Comparison of ENCODE assay signal across 9 cellular contexts in the genomic region with DNA sequence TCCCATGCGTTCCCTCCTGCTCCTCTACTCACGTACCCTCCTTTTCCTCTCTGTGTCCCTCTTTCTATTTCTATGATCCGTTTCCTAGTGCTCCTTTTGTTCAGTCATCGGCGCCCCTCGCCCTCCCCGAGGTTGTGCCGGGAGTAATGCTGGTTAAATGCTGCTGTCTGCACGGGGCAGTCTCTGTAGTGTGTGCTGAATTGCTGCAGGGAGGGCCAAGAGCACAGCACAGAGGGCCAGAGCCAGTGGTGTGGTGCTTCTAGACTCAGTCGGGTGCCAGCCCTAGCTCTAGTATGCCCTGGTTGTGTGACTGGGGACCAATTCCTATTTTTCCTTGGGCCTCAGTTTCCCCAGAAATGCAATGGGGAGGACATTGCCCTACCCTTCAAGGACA.
A peak's percentile ranks its signal among the peaks of the same experiment; 100 is the strongest.
DNase-seq lines count a peak whose midpoint lies in the region; ATAC-seq and TF ChIP-seq lines count a peak whose summit lies in the region.
"Had no signal": no experiment of that assay in that cellular context is flagged by ENCODE, and none has a peak within 500 bp of the region (broad histone marks: within the 10 kb centered on the region; RNA-seq: fewer than 3 reads in every experiment).

No MANE protein-coding gene starts in this region.

- peak overlapping the region; percentile 98 for H3K4ac ChIP-seq in IMR-90 (ENCODE audit: low read depth, low read length)

- H3K14ac ChIP-seq in IMR-90 (replicated peaks; ENCODE audit: low read depth, low read length): peak overlapping the region; percentile 94

- H3K18ac ChIP-seq in IMR-90 (ENCODE audit: low read depth, low read length): peak overlapping the region; percentile 93

- H3K36me3 ChIP-seq in IMR-90 (ENCODE audit: control insufficient read depth, insufficient read depth, low read length) (no peaks in the 10 kb centered on the region), lower lobe of right lung (no peaks in the 10 kb centered on the region)

- BruUV-seq in IMR-90 (replicated peaks; lab: Mats Ljungman, UMichigan): no TSS peak

- peak overlapping the region; percentile 78 for H2AFZ ChIP-seq in IMR-90 (replicated peaks; ENCODE audit: low read length, poor library complexity)

- CTCF ChIA-PET in IMR-90 (lab: Yijun Ruan, JAX): interaction anchor here (0.6 to 1.4 kb wide), 4 partner anchors 83 to 145 kb away, joined by 3 to 5 read pairs (median 3); no protein-coding TSS in a partner anchor
- CTCF ChIA-PET in activated naive CD4-positive, alpha-beta T cell treated with anti-CD3 and anti-CD28 coated beads for 36 hours (lab: Charles Lee): no interaction called here

- H2BK15ac ChIP-seq in IMR-90 (ENCODE audit: low read depth, low read length): peak overlapping the region; percentile 99

- H2BK20ac ChIP-seq in IMR-90 (ENCODE audit: low read depth, low read length): peak overlapping the region; percentile 96

- H3K36me3 Mint-ChIP-seq in immature natural killer cell: no peaks in the 10 kb centered on the region
- no peaks in the 10 kb centered on the region for H3K36me3 Mint-ChIP-seq in activated naive CD4-positive, alpha-beta T cell treated with anti-CD3 and anti-CD28 coated beads for 36 hours (ENCODE audit: low read depth)
- H3K36me3 Mint-ChIP-seq: activated naive CD4-positive, alpha-beta T cell treated with anti-CD3 and anti-CD28 coated beads, Interleukin-2, amount 50 U/mL, for 72 hours had no signal

- H3K27ac ChIP-seq in IMR-90 (ENCODE audit: insufficient read depth, low read length) (peak overlapping the region; percentile 92), lower lobe of right lung (peak overlapping the region; percentile 62), temporal lobe (ENCODE audit: low read depth, low read length) (peak overlapping the region; percentile 48)

- TF ChIP-seq CTCF in IMR-90 (conservative IDR thresholded peaks at IDR 0.05; ENCODE audit: low read depth, low read length): no peak
- no peak for TF ChIP-seq CTCF in lower lobe of right lung (IDR thresholded peaks at IDR 0.05)
- no peak for TF ChIP-seq CTCF in omental fat pad (IDR thresholded peaks at IDR 0.05)

- H3K79me1 ChIP-seq in IMR-90 (ENCODE audit: low read depth in 1 of 2, low read length in 2 of 2): no peaks in the 10 kb centered on the region

- POLR2A ChIA-PET in IMR-90 (lab: Charles Lee; ENCODE audit: unreplicated experiment): interaction anchor here (0.5 kb wide), 1 partner anchor 273 kb away, joined by 3 read pairs; no protein-coding TSS in a partner anchor

- peaks cover 13% of the 10 kb centered on the region for H3K9me1 ChIP-seq in IMR-90 (ENCODE audit: insufficient read depth, low read length)

- H3K9me3 ChIP-seq in IMR-90 (ENCODE audit: control insufficient read depth, insufficient read depth, low read length) (no peaks in the 10 kb centered on the region), lower lobe of right lung (no peaks in the 10 kb centered on the region)

- peak overlapping the region; percentile 90 to 98 for H4K8ac ChIP-seq in IMR-90 (ENCODE audit: low read depth in 2 of 2, low read length in 2 of 2)

- DNase-seq in IMR-90: peak; percentile 47
- no peak for DNase-seq in lower lobe of right lung
- no peak for DNase-seq in immature natural killer cell
- DNase-seq in activated naive CD4-positive, alpha-beta T cell treated with anti-CD3 and anti-CD28 coated beads for 36 hours: no peak
- DNase-seq in omental fat pad (ENCODE audit: low spot score): no peak

- H2AK9ac ChIP-seq in IMR-90 (replicated peaks; ENCODE audit: low read depth, low read length, poor library complexity): peak overlapping the region; percentile 91

- TF ChIP-seq POLR2A in IMR-90 (IDR thresholded peaks at IDR 0.05; ENCODE audit: low read depth, low read length): 0 out of 2 replicates have a peak, but pooled peaks have one; percentile 7

- H2AK5ac ChIP-seq in IMR-90 (ENCODE audit: low read depth, low read length): peak overlapping the region; percentile 99

- no CpG with 5 or more reads among the region's 10 CpGs for WGBS in IMR-90 (ENCODE audit: extremely low coverage in 2 of 2, insufficient read length in 1 of 2), 2 experiments

- peak overlapping the region; percentile 93 for H4K5ac ChIP-seq in IMR-90 (ENCODE audit: low read depth, low read length)

- H3K27ac Mint-ChIP-seq in immature natural killer cell: no peak overlapping the region
- no peak overlapping the region for H3K27ac Mint-ChIP-seq in activated naive CD4-positive, alpha-beta T cell treated with anti-CD3 and anti-CD28 coated beads for 36 hours
- H3K27ac Mint-ChIP-seq: activated naive CD4-positive, alpha-beta T cell treated with anti-CD3 and anti-CD28 coated beads, Interleukin-2, amount 50 U/mL, for 72 hours had no signal

- peak overlapping the region; percentile 63 for H3K9ac ChIP-seq in IMR-90 (ENCODE audit: low read depth, low read length)

- no peak for TF ChIP-seq RAD21 in IMR-90 (IDR thresholded peaks at IDR 0.05; ENCODE audit: low read length)

- H3K4me2 ChIP-seq in IMR-90 (ENCODE audit: low read depth, low read length): peak overlapping the region; percentile 18; the same call in 1 of the 2 replicates

- ATAC-seq in IMR-90 (ENCODE audit: low read depth) (peak; percentile 51), esophagus mucosa (peak; percentile 15), lower lobe of right lung (peak; percentile 29 to 48), omental fat pad (ENCODE audit: low FRiP score) (no peak), HG03432 (IDR thresholded peaks at IDR 0.05; ENCODE audit: unreplicated experiment) (no peak)
- ATAC-seq: activated naive CD4-positive, alpha-beta T cell treated with anti-CD3 and anti-CD28 coated beads, Interleukin-2, amount 50 U/mL, for 72 hours had no signal

- no peaks in the 10 kb centered on the region for H3K9me3 Mint-ChIP-seq in immature natural killer cell
- no peaks in the 10 kb centered on the region for H3K9me3 Mint-ChIP-seq in activated naive CD4-positive, alpha-beta T cell treated with anti-CD3 and anti-CD28 coated beads for 36 hours
- H3K9me3 Mint-ChIP-seq: activated naive CD4-positive, alpha-beta T cell treated with anti-CD3 and anti-CD28 coated beads, Interleukin-2, amount 50 U/mL, for 72 hours had no signal

- no peaks in the 10 kb centered on the region for H3K27me3 ChIP-seq in IMR-90 (ENCODE audit: control insufficient read depth, insufficient read depth, low read length)
- H3K27me3 ChIP-seq in lower lobe of right lung (ENCODE audit: low read depth): peaks cover 24% of the 10 kb centered on the region

- H3K23ac ChIP-seq in IMR-90 (ENCODE audit: low read depth, low read length): peak overlapping the region; percentile 94

- peak overlapping the region; percentile 66; the same call in 1 of the 2 replicates for H3K56ac ChIP-seq in IMR-90 (ENCODE audit: extremely low read depth, insufficient read depth, low read length)

- H3K4me1 Mint-ChIP-seq in immature natural killer cell: no peaks in the 10 kb centered on the region
- H3K4me1 Mint-ChIP-seq in activated naive CD4-positive, alpha-beta T cell treated with anti-CD3 and anti-CD28 coated beads for 36 hours (ENCODE audit: low read depth): peaks cover 4% of the 10 kb centered on the region

- dilution Hi-C loops in IMR-90 (cut with HindIII; ENCODE audit: low sequenced_read_pairs, unreplicated experiment): no loop called here

- intact Hi-C loops in IMR-90 (cut with micrococcal nuclease) (loop anchor here (1.0 to 10.0 kb wide), 5 partner anchors 84 to 609 kb away; partner anchors contain the start of gene PKNOX2), lower lobe of right lung (cut with DNase I) (no loop called here)
- intact Hi-C loops in activated naive CD4-positive, alpha-beta T cell treated with anti-CD3 and anti-CD28 coated beads for 36 hours (cut with micrococcal nuclease): no loop called here

- H3K4me3 Mint-ChIP-seq in immature natural killer cell: no peak overlapping the region
- no peak overlapping the region for H3K4me3 Mint-ChIP-seq in activated naive CD4-positive, alpha-beta T cell treated with anti-CD3 and anti-CD28 coated beads for 36 hours

- H3K4me1 ChIP-seq in IMR-90 (ENCODE audit: control insufficient read depth, insufficient read depth, low read length) (peaks cover 32% of the 10 kb centered on the region), lower lobe of right lung (no peaks in the 10 kb centered on the region)

- in situ Hi-C loops in IMR-90 (cut with MboI; ENCODE audit: low sequenced_read_pairs): no loop called here

- H3K4me3 ChIP-seq in IMR-90 (ENCODE audit: insufficient read depth, low read depth, low read length): no peak overlapping the region
- H3K4me3 ChIP-seq in lower lobe of right lung: no peak overlapping the region

- peak overlapping the region; percentile 98 for H2BK120ac ChIP-seq in IMR-90 (ENCODE audit: low read depth, low read length)

- peak overlapping the region; percentile 97 for H4K91ac ChIP-seq in IMR-90 (ENCODE audit: insufficient read depth, low read depth, low read length)

- no peaks in the 10 kb centered on the region for H4K20me1 ChIP-seq in IMR-90 (ENCODE audit: insufficient read depth, low read length)

- H2BK5ac ChIP-seq in IMR-90 (ENCODE audit: low read depth, low read length, poor library complexity, severe bottlenecking): peak overlapping the region; percentile 43

- peaks cover 3 to 21% (median 9%) of the 10 kb centered on the region in 3 donors for H3K27me3 Mint-ChIP-seq in immature natural killer cell (ENCODE audit: low read depth in 3 of 3)
- peaks cover 35% of the 10 kb centered on the region for H3K27me3 Mint-ChIP-seq in activated naive CD4-positive, alpha-beta T cell treated with anti-CD3 and anti-CD28 coated beads for 36 hours (ENCODE audit: low read depth)

TF ChIP-seq in IMR-90, 13 proteins besides CTCF, POLR2A, EP300 and RAD21 (continues in another document):
- no peak for TF ChIP-seq RCOR1 (IDR thresholded peaks at IDR 0.05; ENCODE audit: insufficient replicate concordance, low read length)
- no peak for TF ChIP-seq ELK1 (IDR thresholded peaks at IDR 0.05; ENCODE audit: borderline replicate concordance, low read depth, low read length)
- TF ChIP-seq MAFK (IDR thresholded peaks at IDR 0.05; ENCODE audit: low read depth, low read length): no peak
- TF ChIP-seq BHLHE40 (IDR thresholded peaks at IDR 0.05; ENCODE audit: low read depth, low read length): no peak
- TF ChIP-seq RFX5 (IDR thresholded peaks at IDR 0.05; ENCODE audit: low read depth, low read length): no peak
- TF ChIP-seq SMC3 (IDR thresholded peaks at IDR 0.05; ENCODE audit: low read depth, low read length): no peak
- no peak for TF ChIP-seq MAZ (IDR thresholded peaks at IDR 0.05; ENCODE audit: borderline replicate concordance, low read depth, low read length)
- TF ChIP-seq NFE2L2 (IDR thresholded peaks at IDR 0.05; ENCODE audit: low read depth, low read length): no peak
- TF ChIP-seq FOS (IDR thresholded peaks at IDR 0.05; ENCODE audit: low read depth, low read length): no peak

Comparison
In these comparisons a context has a peak if more than half of its experiments do, and no peak if none do; other contexts are left out.
1. ATAC-seq: peak in IMR-90 (single experiment), esophagus mucosa (single experiment) and lower lobe of right lung (2 of 2); none in omental fat pad (single experiment) and HG03432 (single experiment).
2. Peak in every context shown above with its lines, with median percentiles within 50 percentile points of each other: H3K27ac ChIP-seq.